Comparison of ENCODE assay signal across 14 cellular contexts in genomic region chr14:74875204-74875603, GRCh38. TPM values are rescaled to one million over a fixed set of nuclear protein-coding genes. Genes with fewer than 3 reads are reported as not detected.
"Had no signal": no experiment of that assay in that cellular context is flagged by ENCODE, and none has a peak within 500 bp of the region (broad histone marks: within the 10 kb centered on the region; RNA-seq: fewer than 3 reads in every experiment).

No MANE protein-coding gene starts in this region.

- H3K36me3 Mint-ChIP-seq: naive B cell had no signal

- H3K36me3 ChIP-seq: neutrophil, upper lobe of left lung had no signal

- H3K27me3 Mint-ChIP-seq: activated B cell treated with CpG ODN at 0.5 μM for 24 hours, naive B cell had no signal

- ATAC-seq: esophagus mucosa had no signal

- DNase-seq: activated B cell treated with CpG ODN at 0.5 μM for 24 hours; amniotic stem cell; dorsolateral prefrontal cortex; naive B cell; retina; stimulated activated CD4-positive, alpha-beta T cell treated with anti-CD3 and anti-CD28 coated beads, Interleukin-2, amount 100 ng/mL, for 48 hours; testis had no signal

- H3K9me3 Mint-ChIP-seq: activated B cell treated with CpG ODN at 0.5 μM for 24 hours, naive B cell had no signal

- H3K9me3 ChIP-seq: neutrophil, testis, upper lobe of left lung had no signal

- H3K27ac Mint-ChIP-seq: activated B cell treated with CpG ODN at 0.5 μM for 24 hours had no signal

- FAIRE-seq: islet of Langerhans had no signal

- H3K27me3 ChIP-seq: dorsolateral prefrontal cortex, neutrophil, testis, upper lobe of left lung had no signal

- H3K4me3 ChIP-seq: dorsolateral prefrontal cortex, lung, testis, upper lobe of left lung had no signal

- H3K27ac ChIP-seq: neutrophil, testis, upper lobe of left lung had no signal

- H3K4me1 ChIP-seq: testis had no signal

RNA-seq across cellular contexts. Expression of gene PROX2, which starts 0.7 kb away (rescaled TPM):
- total RNA-seq: activated B cell treated with CpG ODN at 0.5 μM for 24 hours; cardiac septum; esophagus mucosa; T-helper 2 cell treated with Interferon-gamma antibody and Interleukin-4, amounts not matched to agents 100 ng/mL and 5 ng/mL, for 36 hours had no signal
